Comparison of ENCODE assay signal across 1 cellular context in genomic region chr10:70227548-70228320, GRCh38.
A peak's percentile ranks its signal among the peaks of the same experiment; 100 is the strongest.
TF ChIP-seq lines count a peak whose summit lies in the region.

No MANE protein-coding gene starts in this region.

TF ChIP-seq in GM12878, 131 proteins besides CTCF, POLR2A, EP300 and RAD21:
- no peak for TF ChIP-seq STAT3 (IDR thresholded peaks at IDR 0.05; ENCODE audit: low read depth, low read length)
- TF ChIP-seq JUNB (IDR thresholded peaks at IDR 0.05), result no peak
- no peak for TF ChIP-seq MTA2 (IDR thresholded peaks at IDR 0.05; ENCODE audit: low read depth)
- TF ChIP-seq NBN (IDR thresholded peaks at IDR 0.05), result no peak
- TF ChIP-seq SRF (IDR thresholded peaks at IDR 0.05; ENCODE audit: low read depth in 2 of 2, low read length in 2 of 2), result no peak
- no peak for TF ChIP-seq RELB (IDR thresholded peaks at IDR 0.05; ENCODE audit: low read depth)
- no peak for TF ChIP-seq HCFC1 (IDR thresholded peaks at IDR 0.05; ENCODE audit: low read length)
- TF ChIP-seq ZNF384 (IDR thresholded peaks at IDR 0.05; ENCODE audit: borderline replicate concordance, low read depth, low read length), result peak; percentile 45; the same call in 1 of the 2 replicates
- no peak for TF ChIP-seq E2F4 (IDR thresholded peaks at IDR 0.05; ENCODE audit: low read depth, low read length)
